Comparison of ENCODE assay signal across 8 cellular contexts in the genomic region with DNA sequence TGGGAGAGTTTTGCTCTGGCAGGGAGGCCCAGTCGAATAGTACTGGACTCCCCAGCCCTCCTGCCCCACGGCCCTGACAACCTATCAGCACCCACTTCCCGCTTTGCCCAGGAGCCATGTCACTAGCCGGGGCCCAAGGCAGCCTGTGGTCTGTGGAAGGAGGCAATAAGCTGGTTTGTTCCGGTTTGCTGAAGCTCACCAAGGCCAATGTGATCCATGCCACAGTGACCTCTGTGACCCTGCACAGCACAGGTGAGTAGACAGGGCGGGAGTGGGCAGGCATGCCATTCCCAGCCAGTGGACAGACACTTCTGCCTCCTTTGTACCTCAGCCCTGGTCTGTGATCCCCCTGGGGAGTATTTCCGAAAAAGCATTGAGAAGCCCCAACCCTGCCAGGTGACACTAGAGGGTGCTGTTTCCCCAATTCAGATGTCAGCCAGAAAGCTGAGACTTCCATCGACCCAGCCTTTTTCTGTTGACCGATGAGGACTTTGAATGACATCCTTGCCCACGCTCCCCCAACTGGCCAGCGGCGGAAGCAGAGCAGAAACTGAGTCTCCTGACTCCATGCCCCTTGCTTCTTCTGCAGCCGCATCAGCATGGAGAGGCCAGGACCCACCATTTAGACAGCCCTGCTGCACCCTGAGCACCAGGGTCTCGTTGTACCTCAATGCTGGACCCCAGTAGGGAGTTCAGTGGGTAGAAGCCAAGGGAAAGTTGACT.
A peak's percentile ranks its signal among the peaks of the same experiment; 100 is the strongest.
DNase-seq lines count a peak whose midpoint lies in the region; ATAC-seq and TF ChIP-seq lines count a peak whose summit lies in the region.

No MANE protein-coding gene starts in this region.

- TF ChIP-seq CTCF in RWPE2 (IDR thresholded peaks at IDR 0.05; ENCODE audit: poor library complexity, severe bottlenecking): peak; percentile 95

- TF ChIP-seq RAD21 in Ishikawa (IDR thresholded peaks at IDR 0.05; ENCODE audit: low read depth): peak; percentile 79

- DNase-seq in DMS53 (lab: John Stamatoyannopoulos, UW) (peak; percentile 91), RWPE2 (ENCODE audit: low spot score) (peak; percentile 68), glomerular visceral epithelial cell (ENCODE audit: extremely low spot score) (peak; percentile 79), putamen (ENCODE audit: low spot score) (peak; percentile 35), cortex of kidney (lab: John Stamatoyannopoulos, UW) (no peak)
- peak in 3 of 4 experiments; percentile 8 to 28 (median 26) for DNase-seq in activated naive CD4-positive, alpha-beta T cell (lab: John Stamatoyannopoulos, UW)

- no peak for TF ChIP-seq EP300 in Ishikawa (IDR thresholded peaks at IDR 0.05; ENCODE audit: borderline replicate concordance)

- ATAC-seq in GM21529 (IDR thresholded peaks at IDR 0.05; ENCODE audit: unreplicated experiment): peak; percentile 82
- ATAC-seq in RWPE2 (ENCODE audit: low read depth): peak; percentile 72

- no peaks in the 10 kb centered on the region for H3K27me3 ChIP-seq in RWPE2 (ENCODE audit: insufficient read depth, poor library complexity, severe bottlenecking)

- no peaks in the 10 kb centered on the region for H3K9me3 ChIP-seq in RWPE2 (ENCODE audit: severe bottlenecking)

- no peaks in the 10 kb centered on the region for H3K4me1 ChIP-seq in RWPE2 (ENCODE audit: insufficient read depth, poor library complexity, severe bottlenecking)

- H3K36me3 ChIP-seq in RWPE2 (ENCODE audit: low read depth): no peaks in the 10 kb centered on the region

- no peak overlapping the region for H3K27ac ChIP-seq in RWPE2 (ENCODE audit: poor library complexity, severe bottlenecking)

- no peak overlapping the region for H3K4me3 ChIP-seq in RWPE2 (ENCODE audit: severe bottlenecking)

TF ChIP-seq in Ishikawa, 13 proteins besides CTCF, POLR2A, EP300 and RAD21:
- TF ChIP-seq TEAD4 (IDR thresholded peaks at IDR 0.05) (no peak), NFIC (IDR thresholded peaks at IDR 0.05) (no peak), TCF12 (IDR thresholded peaks at IDR 0.05; ENCODE audit: low read depth) (no peak), YY1 (IDR thresholded peaks at IDR 0.05; ENCODE audit: low read depth) (0 out of 2 replicates have a peak, but pooled peaks have one; percentile 43)
TF ChIP-seq in Ishikawa: peak in this region for 1.
